Comparison of ENCODE assay signal across 27 cellular contexts in genomic region chr2:240401308-240401707, GRCh38. TPM values are rescaled to one million over a fixed set of nuclear protein-coding genes. Genes with fewer than 3 reads are reported as not detected.
DNase-seq lines count a peak whose midpoint lies in the region; ATAC-seq, FAIRE-seq and TF ChIP-seq lines count a peak whose summit lies in the region.
"Had no signal": no experiment of that assay in that cellular context is flagged by ENCODE, and none has a peak within 500 bp of the region (broad histone marks: within the 10 kb centered on the region; RNA-seq: fewer than 3 reads in every experiment).

No MANE protein-coding gene starts in this region.

- H3K79me1 ChIP-seq in H9 (ENCODE audit: insufficient read depth, low read depth, low read length, poor library complexity, severe bottlenecking): no peaks in the 10 kb centered on the region

- TF ChIP-seq CTCF in H9 (conservative IDR thresholded peaks at IDR 0.05) (no peak), HepG2 (CRISPR knock-in tag; IDR thresholded peaks at IDR 0.05) (no peak), sigmoid colon (IDR thresholded peaks at IDR 0.05) (no peak)

- H4K5ac ChIP-seq in H9 (ENCODE audit: insufficient read length, low read depth, low read length): no peak overlapping the region

- no peaks in the 10 kb centered on the region for H3K9me3 Mint-ChIP-seq in activated T-cell treated with anti-CD3 and anti-CD28 coated beads, Interleukin-2, amount 50 U/mL, for 24 hours
- H3K9me3 Mint-ChIP-seq in activated T-cell treated with anti-CD3 and anti-CD28 coated beads, Interleukin-2, amount 50 U/mL, for 4 hours: no peaks in the 10 kb centered on the region
- H3K9me3 Mint-ChIP-seq in H9: no peaks in the 10 kb centered on the region
- H3K9me3 Mint-ChIP-seq: activated naive CD4-positive, alpha-beta T cell treated with anti-CD3 and anti-CD28 coated beads, Interleukin-2, amount 50 U/mL, for 24 hours; activated T-helper 17 cell treated with anti-CD3 and anti-CD28 coated beads, Interleukin-2, amount 50 U/mL, for 72 hours; IgD-negative memory B cell; T-cell; WTC11 had no signal

- no peak overlapping the region for H3K4me3 Mint-ChIP-seq in activated T-cell treated with anti-CD3 and anti-CD28 coated beads, Interleukin-2, amount 50 U/mL, for 24 hours
- H3K4me3 Mint-ChIP-seq in activated T-cell treated with anti-CD3 and anti-CD28 coated beads, Interleukin-2, amount 50 U/mL, for 4 hours: no peak overlapping the region
- H3K4me3 Mint-ChIP-seq in H9: no peak overlapping the region
- H3K4me3 Mint-ChIP-seq: activated naive CD4-positive, alpha-beta T cell treated with anti-CD3 and anti-CD28 coated beads, Interleukin-2, amount 50 U/mL, for 24 hours; IgD-negative memory B cell; T-cell; WTC11 had no signal

- H3K4me2 ChIP-seq in H9 (ENCODE audit: insufficient read depth, insufficient read length, low read length): no peak overlapping the region
- no peak overlapping the region for H3K4me2 ChIP-seq in HepG2 (ENCODE audit: low read depth, low read length)

- in situ Hi-C loops in HepG2 (cut with HindIII; ENCODE audit: extremely low pct_ligation_motif_present, low pct_unique_long_range_greater_than_20kb): no loop called here

- H3K27me3 Mint-ChIP-seq in activated T-cell treated with anti-CD3 and anti-CD28 coated beads, Interleukin-2, amount 50 U/mL, for 24 hours: peaks cover 2% of the 10 kb centered on the region
- H3K27me3 Mint-ChIP-seq in activated T-cell treated with anti-CD3 and anti-CD28 coated beads, Interleukin-2, amount 50 U/mL, for 4 hours (ENCODE audit: low read depth): no peaks in the 10 kb centered on the region
- H3K27me3 Mint-ChIP-seq in H9 (ENCODE audit: low read depth): peaks cover 2% of the 10 kb centered on the region
- H3K27me3 Mint-ChIP-seq: activated naive CD4-positive, alpha-beta T cell treated with anti-CD3 and anti-CD28 coated beads, Interleukin-2, amount 50 U/mL, for 24 hours; activated T-helper 17 cell treated with anti-CD3 and anti-CD28 coated beads, Interleukin-2, amount 50 U/mL, for 72 hours had no signal

- H2BK15ac ChIP-seq in H9 (ENCODE audit: low read depth, low read length): no peak overlapping the region

- no peak for FAIRE-seq in HepG2 (lab: Jason Lieb, UNC)

- intact Hi-C loops in HepG2 (cut with micrococcal nuclease; ENCODE audit: unreplicated experiment): no loop called here
- intact Hi-C loops in sigmoid colon (cut with DNase I): no loop called here

- POLR2A ChIA-PET in HepG2 (lab: Yijun Ruan, JAX): no interaction called here

- no peak for TF ChIP-seq RAD21 in HepG2 (CRISPR knock-in tag; IDR thresholded peaks at IDR 0.05)

- BruUV-seq in HepG2 (replicated peaks; lab: Mats Ljungman, UMichigan): no TSS peak

- H3K27me3 ChIP-seq in H9 (ENCODE audit: insufficient read depth, low read length): no peaks in the 10 kb centered on the region
- H3K27me3 ChIP-seq in HepG2 (ENCODE audit: control insufficient read depth in 1 of 2, insufficient read depth in 2 of 2, low read length in 2 of 2): peaks cover 33 to 100% of the 10 kb centered on the region in 2 experiments
- no peaks in the 10 kb centered on the region for H3K27me3 ChIP-seq in sigmoid colon
- H3K27me3 ChIP-seq: brain microvascular endothelial cell, gastrocnemius medialis, upper lobe of left lung had no signal

- H3K4me3 ChIP-seq in HepG2 (replicated peaks in 1 of 3; ENCODE audit: insufficient read depth in 1 of 3, low read depth in 2 of 3, low read length in 3 of 3) (no peak overlapping the region), sigmoid colon (no peak overlapping the region)
- H3K4me3 ChIP-seq: gastrocnemius medialis, upper lobe of left lung had no signal

- CTCF ChIA-PET in HepG2 (lab: Yijun Ruan, JAX; ENCODE audit: low intra/inter-chr PET ratio, low total read pairs): no interaction called here

- H3K14ac ChIP-seq in H9 (ENCODE audit: insufficient read depth, low read length): no peak overlapping the region

- TF ChIP-seq EP300 in HepG2 (IDR thresholded peaks at IDR 0.05; ENCODE audit: low read depth in 2 of 2, low read length in 2 of 2) (no peak), HepG2 (CRISPR knock-in tag; IDR thresholded peaks at IDR 0.05; ENCODE audit: borderline replicate concordance) (no peak), sigmoid colon (IDR thresholded peaks at IDR 0.05) (no peak)

- H3K27ac ChIP-seq in H9 (ENCODE audit: insufficient read length, low read depth, low read length): no peak overlapping the region
- no peak overlapping the region for H3K27ac ChIP-seq in HepG2 (ENCODE audit: extremely low read length, insufficient read depth, low read length)
- H3K27ac ChIP-seq in sigmoid colon: no peak overlapping the region
- H3K27ac ChIP-seq: brain microvascular endothelial cell, gastrocnemius medialis, upper lobe of left lung had no signal

- peaks cover 18% of the 10 kb centered on the region for H3K4me1 Mint-ChIP-seq in activated T-cell treated with anti-CD3 and anti-CD28 coated beads, Interleukin-2, amount 50 U/mL, for 24 hours (ENCODE audit: low read depth)
- H3K4me1 Mint-ChIP-seq in activated T-cell treated with anti-CD3 and anti-CD28 coated beads, Interleukin-2, amount 50 U/mL, for 4 hours (ENCODE audit: low read depth): peaks cover 19% of the 10 kb centered on the region
- peaks cover 7% of the 10 kb centered on the region in 2 experiments for H3K4me1 Mint-ChIP-seq in H9

- H3K9ac ChIP-seq in H9 (ENCODE audit: extremely low read depth, insufficient read length, low read length): no peak overlapping the region
- no peak overlapping the region for H3K9ac ChIP-seq in HepG2 (ENCODE audit: insufficient read depth, low read depth, low read length)

- no peak overlapping the region for H2AFZ ChIP-seq in H9 (ENCODE audit: low read length)
- H2AFZ ChIP-seq in HepG2 (ENCODE audit: low read length): no peak overlapping the region

- WGBS in H9 (ENCODE audit: extremely low coverage, insufficient read length, low lambda C conversion rate): no CpG with 5 or more reads among the region's 12 CpGs
- 23% methylated on average over 8 of the region's 12 CpGs for WGBS in HepG2 (ENCODE audit: low lambda C conversion rate)
- 77 to 78% methylated on average over 12 of the region's 12 CpGs for WGBS in sigmoid colon, 2 donors

- H3K4me1 ChIP-seq in H9 (ENCODE audit: insufficient read depth, low read length) (no peaks in the 10 kb centered on the region), HepG2 (ENCODE audit: insufficient read depth, low read length) (no peaks in the 10 kb centered on the region), sigmoid colon (no peaks in the 10 kb centered on the region)
- H3K4me1 ChIP-seq: gastrocnemius medialis, upper lobe of left lung had no signal

- no peak overlapping the region for H3K18ac ChIP-seq in H9 (ENCODE audit: insufficient read length, low read depth, low read length)

- H2BK12ac ChIP-seq in H9 (ENCODE audit: insufficient read length, low read depth, low read length): no peak overlapping the region

- ATAC-seq in activated T-cell treated with anti-CD3 and anti-CD28 coated beads, Interleukin-2, amount 50 U/mL, for 4 hours: no peak
- ATAC-seq in HepG2: peak; percentile 14; the same call in 2 of the 3 replicates
- ATAC-seq: activated T-helper 17 cell treated with anti-CD3 and anti-CD28 coated beads, Interleukin-2, amount 50 U/mL, for 72 hours; gastrocnemius medialis; T-cell; WTC11 had no signal

- H2BK5ac ChIP-seq in H9 (ENCODE audit: insufficient read length, low read length): no peak overlapping the region

- no peaks in the 10 kb centered on the region for H3K23me2 ChIP-seq in H9 (ENCODE audit: insufficient read length, low read depth, low read length, poor library complexity, severe bottlenecking)

- H3K27ac Mint-ChIP-seq in activated T-cell treated with anti-CD3 and anti-CD28 coated beads, Interleukin-2, amount 50 U/mL, for 24 hours: no peak overlapping the region
- H3K27ac Mint-ChIP-seq in H9: no peak overlapping the region; a peak in 1 of 7 replicates
- H3K27ac Mint-ChIP-seq: activated naive CD4-positive, alpha-beta T cell treated with anti-CD3 and anti-CD28 coated beads, Interleukin-2, amount 50 U/mL, for 24 hours; activated T-helper 17 cell treated with anti-CD3 and anti-CD28 coated beads, Interleukin-2, amount 50 U/mL, for 72 hours; IgD-negative memory B cell; progenitor cell of endocrine pancreas; T-cell; WTC11 had no signal

- no peaks in the 10 kb centered on the region for H3K36me3 ChIP-seq in HepG2 (replicated peaks in 1 of 2; ENCODE audit: control insufficient read depth in 1 of 2, insufficient read depth in 2 of 2, low read length in 2 of 2)
- no peaks in the 10 kb centered on the region for H3K36me3 ChIP-seq in sigmoid colon
- H3K36me3 ChIP-seq: brain microvascular endothelial cell, gastrocnemius medialis, upper lobe of left lung had no signal

- no peak overlapping the region for H2BK120ac ChIP-seq in H9 (ENCODE audit: low read depth, low read length, poor library complexity, severe bottlenecking)

- H2BK20ac ChIP-seq in H9 (ENCODE audit: low read depth, low read length, poor library complexity, severe bottlenecking): no peak overlapping the region

- no peak overlapping the region for H4K91ac ChIP-seq in H9 (ENCODE audit: insufficient read length, low read depth, low read length)

- no peak overlapping the region for H3K23ac ChIP-seq in H9 (ENCODE audit: insufficient read length, low read depth, low read length)

- H3T11ph ChIP-seq in H9 (ENCODE audit: low read length): no peak overlapping the region

- H3K9me3 ChIP-seq in H9 (ENCODE audit: control insufficient read depth, low read depth, low read length): no peaks in the 10 kb centered on the region
- no peaks in the 10 kb centered on the region for H3K9me3 ChIP-seq in HepG2 (ENCODE audit: low read length)
- H3K9me3 ChIP-seq in sigmoid colon: no peaks in the 10 kb centered on the region
- H3K9me3 ChIP-seq: gastrocnemius medialis, upper lobe of left lung had no signal

- TF ChIP-seq POLR2A in HepG2 (IDR thresholded peaks at IDR 0.05; ENCODE audit: insufficient read depth in 1 of 2, low read depth in 2 of 2, low read length in 2 of 2) (no peak), sigmoid colon (IDR thresholded peaks at IDR 0.05) (no peak)

- no peak overlapping the region for H2AK5ac ChIP-seq in H9 (ENCODE audit: insufficient read length, low read length)

- no peaks in the 10 kb centered on the region for H3K36me3 Mint-ChIP-seq in activated T-cell treated with anti-CD3 and anti-CD28 coated beads, Interleukin-2, amount 50 U/mL, for 24 hours (ENCODE audit: low read depth)
- no peaks in the 10 kb centered on the region for H3K36me3 Mint-ChIP-seq in activated T-cell treated with anti-CD3 and anti-CD28 coated beads, Interleukin-2, amount 50 U/mL, for 4 hours (ENCODE audit: insufficient read depth)
- H3K36me3 Mint-ChIP-seq in H9 (ENCODE audit: insufficient read depth in 1 of 3, low read depth in 3 of 3): no peaks in the 10 kb centered on the region
- H3K36me3 Mint-ChIP-seq: activated naive CD4-positive, alpha-beta T cell treated with anti-CD3 and anti-CD28 coated beads, Interleukin-2, amount 50 U/mL, for 24 hours; IgD-negative memory B cell; T-cell; WTC11 had no signal

- DNase-seq in activated T-cell treated with anti-CD3 and anti-CD28 coated beads, Interleukin-2, amount 50 U/mL, for 24 hours: peak; percentile 26
- DNase-seq in activated T-cell treated with anti-CD3 and anti-CD28 coated beads, Interleukin-2, amount 50 U/mL, for 4 hours: no peak
- peak; percentile 18 for DNase-seq in H9
- DNase-seq in HepG2 (ENCODE audit: low spot score): no peak
- DNase-seq in sigmoid colon: peak; percentile 34
- DNase-seq in stimulated activated CD4-positive, alpha-beta T cell treated with anti-CD3 and anti-CD28 coated beads, Interleukin-1b, Interleukin-23, amount 100 ng/mL, for 48 hours: no peak
- no peak for DNase-seq in AML-193 (lab: John Stamatoyannopoulos, UW)
- DNase-seq in NCI-H2107 treated with DMSO at 0.1 percent for 48 hours (lab: John Stamatoyannopoulos, UW; ENCODE audit: unreplicated experiment): no peak
- DNase-seq: activated CD4-positive, alpha-beta T cell treated with anti-CD3 and anti-CD28 coated beads, Interleukin-2, amount 50 U/mL, for 1 hour; amygdala; brain microvascular endothelial cell; DMS79 treated with DMSO at 0.1 percent for 48 hours; effector CD4-positive, alpha-beta T cell; GDM1; NCI-H1048; NCI-H1694 treated with DMSO at 0.1 percent for 48 hours; RPMI8226; stimulated activated CD4-positive, alpha-beta T cell treated with anti-CD3 and anti-CD28 coated beads, Interleukin-4, amount 100 ng/mL, for 4 hours; substantia nigra had no signal

- H3K79me2 ChIP-seq in H9 (ENCODE audit: insufficient read depth, low read length): no peaks in the 10 kb centered on the region
- no peaks in the 10 kb centered on the region for H3K79me2 ChIP-seq in HepG2 (ENCODE audit: insufficient read depth, low read length)

- no peak overlapping the region for H3K56ac ChIP-seq in H9 (ENCODE audit: insufficient read length, low read depth, low read length)

- H4K8ac ChIP-seq in H9 (replicated peaks; ENCODE audit: insufficient read length, low read depth, low read length): no peak overlapping the region

- no peak overlapping the region for H3K4ac ChIP-seq in H9 (ENCODE audit: low read depth, low read length)

- H4K20me1 ChIP-seq in H9 (ENCODE audit: control insufficient read depth, insufficient read depth, insufficient read length) (no peaks in the 10 kb centered on the region), HepG2 (ENCODE audit: insufficient read depth, low read length) (no peaks in the 10 kb centered on the region)

RNA-seq across cellular contexts. Expression of gene GPC1, which starts 34.2 kb away (rescaled TPM):
- total RNA-seq in activated T-cell treated with anti-CD3 and anti-CD28 coated beads, Interleukin-2, amount 50 U/mL, for 4 hours: 1 to 10 TPM; 3.7 to 6.3 (median 5.9) TPM
- total RNA-seq in H9 (2021) (39.4 and 44.0 TPM in 2 replicates), HepG2 (2016; rRNA removed; fragmentation: Illumina TruSeq; extraction: Trizol) (2.1 and 5.5 TPM in 2 replicates), sigmoid colon (10 to 100 TPM in 3 of 4 donors, 1 to 10 TPM in 1; 7.2 to 30.7 (median 23.7) TPM)
- total RNA-seq in HepG2 (2016; cell fraction: cytosol; rRNA removed; fragmentation: Illumina TruSeq; extraction: Trizol; ENCODE audit: low read depth): 0.91 and 1.6 TPM in 2 replicates
- total RNA-seq in HepG2 (2016; cell fraction: insoluble cytoplasmic fraction; rRNA removed; fragmentation: Illumina TruSeq; extraction: Trizol): 1.8 and 5.2 TPM in 2 replicates
- total RNA-seq in HepG2 (2016; cell fraction: membrane; rRNA removed; fragmentation: Illumina TruSeq; extraction: Trizol): 1.9 and 2.0 TPM in 2 replicates
- total RNA-seq in HepG2 (2016; cell fraction: nucleus; rRNA removed; fragmentation: Illumina TruSeq; extraction: Trizol): 5.4 and 7.0 TPM in 2 replicates
- polyA plus RNA-seq in HepG2 (2011; rRNA removed) (4.0 and 4.8 TPM in 2 replicates), sigmoid colon (10 to 100 TPM in 1 of 3 donors, 1 to 10 TPM in 2; 3.0 to 15.8 (median 7.2) TPM)
- polyA plus RNA-seq in HepG2 (2011; cell fraction: cytosol; rRNA removed): 2.4 and 5.8 TPM in 2 replicates
- 6.0 and 8.9 TPM in 2 replicates for polyA plus RNA-seq in HepG2 (2011; cell fraction: nucleus; rRNA removed)
- 1.1 and 2.2 TPM in 2 replicates for polyA plus RNA-seq in HepG2 (2012)
- 1.3 and 1.7 TPM in 2 replicates for polyA plus RNA-seq in HepG2 (2016; cell fraction: cytosol; fragmentation: Illumina TruSeq; extraction: Trizol; ENCODE audit: low read depth)
- 3.2 and 3.7 TPM in 2 replicates for polyA plus RNA-seq in HepG2 (2016; cell fraction: insoluble cytoplasmic fraction; fragmentation: Illumina TruSeq; extraction: Trizol; ENCODE audit: low read depth)
- polyA plus RNA-seq in HepG2 (2016; cell fraction: membrane; fragmentation: Illumina TruSeq; extraction: Trizol; ENCODE audit: low read depth): 2.1 and 3.5 TPM in 2 replicates
- polyA plus RNA-seq in HepG2 (2016; cell fraction: nucleus; fragmentation: Illumina TruSeq; extraction: Trizol; ENCODE audit: insufficient read depth, low read depth): 12.8 and 13.1 TPM in 2 replicates
- 9.2 and 40.8 TPM in 2 replicates for polyA minus RNA-seq in HepG2 (2011; rRNA and poly(A)+ RNA removed; ENCODE audit: low replicate concordance)
- 7.8 and 8.3 TPM in 2 replicates for polyA minus RNA-seq in HepG2 (2011; cell fraction: cytosol; rRNA and poly(A)+ RNA removed)
- 2.1 and 4.8 TPM in 2 replicates for polyA minus RNA-seq in HepG2 (2011; cell fraction: nucleus; rRNA and poly(A)+ RNA removed)

Comparison
In these comparisons a context has a peak if more than half of its experiments do, and no peak if none do; other contexts are left out.
1. DNase-seq: peak in activated T-cell treated with anti-CD3 and anti-CD28 coated beads, Interleukin-2, amount 50 U/mL, for 24 hours (single experiment), H9 (single experiment) and sigmoid colon (single experiment); none in activated T-cell treated with anti-CD3 and anti-CD28 coated beads, Interleukin-2, amount 50 U/mL, for 4 hours (single experiment), HepG2 (single experiment), stimulated activated CD4-positive, alpha-beta T cell treated with anti-CD3 and anti-CD28 coated beads, Interleukin-1b, Interleukin-23, amount 100 ng/mL, for 48 hours (single experiment), AML-193 (0 of 2) and NCI-H2107 treated with DMSO at 0.1 percent for 48 hours (single experiment).